In the genomic region with DNA sequence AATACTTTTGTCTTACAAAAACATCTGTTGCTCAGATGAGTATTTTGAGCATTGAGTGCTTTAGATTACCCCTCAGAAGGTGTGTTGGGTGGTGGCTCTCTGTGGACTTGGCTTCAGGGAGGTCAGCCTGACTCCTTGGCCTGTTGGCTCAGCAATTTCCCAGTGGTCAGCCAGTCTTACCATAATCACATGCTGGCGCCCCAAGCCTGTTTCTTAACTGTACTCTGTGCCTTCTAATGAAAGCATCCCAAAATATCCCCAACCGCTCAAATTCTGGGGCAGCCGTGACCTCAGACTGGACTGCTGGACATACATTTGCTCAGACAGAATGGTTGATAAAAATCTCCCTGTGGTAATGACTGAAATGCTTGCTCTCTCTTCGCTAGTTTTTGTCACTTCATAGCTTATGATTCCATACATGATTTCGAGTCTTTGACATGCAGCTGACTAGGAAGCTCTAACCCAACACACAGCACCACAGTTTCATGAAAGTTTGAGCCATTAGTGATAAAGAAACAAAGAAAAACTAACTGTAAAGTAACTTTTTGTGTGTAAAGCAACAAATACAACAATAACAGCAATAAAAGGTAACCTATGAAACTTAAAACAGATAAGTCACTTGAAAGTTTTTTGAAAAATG, we compare ENCODE assay signal across 1 cellular context.
TF ChIP-seq lines count a peak whose summit lies in the region.

No MANE protein-coding gene starts in this region.

TF ChIP-seq in K562, 482 proteins besides CTCF, POLR2A, EP300 and RAD21 (continued from another document):
- TF ChIP-seq ZNF518B (CRISPR knock-in tag; IDR thresholded peaks at IDR 0.05): no peak
- TF ChIP-seq SMARCA4 (IDR thresholded peaks at IDR 0.05): no peak
- no peak for TF ChIP-seq BMI1 (IDR thresholded peaks at IDR 0.05; ENCODE audit: low read length)
- no peak for TF ChIP-seq FUS (optimal IDR thresholded peaks at IDR 0.05; ENCODE audit: low read depth, low read length)
- no peak for TF ChIP-seq TCF7L2 (IDR thresholded peaks at IDR 0.05; ENCODE audit: low read depth, low read length)
- TF ChIP-seq, protein P1, sequence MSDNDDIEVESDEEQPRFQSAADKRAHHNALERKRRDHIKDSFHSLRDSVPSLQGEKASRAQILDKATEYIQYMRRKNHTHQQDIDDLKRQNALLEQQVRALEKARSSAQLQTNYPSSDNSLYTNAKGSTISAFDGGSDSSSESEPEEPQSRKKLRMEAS (CRISPR knock-in tag; IDR thresholded peaks at IDR 0.05): no peak
- no peak for TF ChIP-seq FOXJ3 (CRISPR knock-in tag; IDR thresholded peaks at IDR 0.05)
- TF ChIP-seq C11orf30 (IDR thresholded peaks at IDR 0.05; ENCODE audit: low read depth): 0 out of 2 replicates have a peak, but pooled peaks have one; percentile 10
- no peak for TF ChIP-seq MAFG (tag; conservative IDR thresholded peaks at IDR 0.05)
- TF ChIP-seq, protein P2, sequence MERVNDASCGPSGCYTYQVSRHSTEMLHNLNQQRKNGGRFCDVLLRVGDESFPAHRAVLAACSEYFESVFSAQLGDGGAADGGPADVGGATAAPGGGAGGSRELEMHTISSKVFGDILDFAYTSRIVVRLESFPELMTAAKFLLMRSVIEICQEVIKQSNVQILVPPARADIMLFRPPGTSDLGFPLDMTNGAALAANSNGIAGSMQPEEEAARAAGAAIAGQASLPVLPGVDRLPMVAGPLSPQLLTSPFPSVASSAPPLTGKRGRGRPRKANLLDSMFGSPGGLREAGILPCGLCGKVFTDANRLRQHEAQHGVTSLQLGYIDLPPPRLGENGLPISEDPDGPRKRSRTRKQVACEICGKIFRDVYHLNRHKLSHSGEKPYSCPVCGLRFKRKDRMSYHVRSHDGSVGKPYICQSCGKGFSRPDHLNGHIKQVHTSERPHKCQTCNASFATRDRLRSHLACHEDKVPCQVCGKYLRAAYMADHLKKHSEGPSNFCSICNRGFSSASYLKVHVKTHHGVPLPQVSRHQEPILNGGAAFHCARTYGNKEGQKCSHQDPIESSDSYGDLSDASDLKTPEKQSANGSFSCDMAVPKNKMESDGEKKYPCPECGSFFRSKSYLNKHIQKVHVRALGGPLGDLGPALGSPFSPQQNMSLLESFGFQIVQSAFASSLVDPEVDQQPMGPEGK (CRISPR knock-in tag; IDR thresholded peaks at IDR 0.05; ENCODE audit: borderline replicate concordance): no peak
- TF ChIP-seq DMBX1 (CRISPR knock-in tag; IDR thresholded peaks at IDR 0.05; ENCODE audit: borderline replicate concordance): peak; percentile 47; the same call in 1 of the 2 replicates
- TF ChIP-seq ZNF232 (CRISPR knock-in tag; IDR thresholded peaks at IDR 0.05): no peak
- TF ChIP-seq CBFA2T3 (IDR thresholded peaks at IDR 0.05): 0 out of 2 replicates have a peak, but pooled peaks have one; percentile 17
- peak; percentile 20; the same call in 1 of the 2 replicates for TF ChIP-seq CTBP1 (IDR thresholded peaks at IDR 0.05; ENCODE audit: borderline replicate concordance)
- TF ChIP-seq, protein P3, sequence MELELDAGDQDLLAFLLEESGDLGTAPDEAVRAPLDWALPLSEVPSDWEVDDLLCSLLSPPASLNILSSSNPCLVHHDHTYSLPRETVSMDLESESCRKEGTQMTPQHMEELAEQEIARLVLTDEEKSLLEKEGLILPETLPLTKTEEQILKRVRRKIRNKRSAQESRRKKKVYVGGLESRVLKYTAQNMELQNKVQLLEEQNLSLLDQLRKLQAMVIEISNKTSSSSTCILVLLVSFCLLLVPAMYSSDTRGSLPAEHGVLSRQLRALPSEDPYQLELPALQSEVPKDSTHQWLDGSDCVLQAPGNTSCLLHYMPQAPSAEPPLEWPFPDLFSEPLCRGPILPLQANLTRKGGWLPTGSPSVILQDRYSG (tag; conservative IDR thresholded peaks at IDR 0.05; ENCODE audit: low read depth): no peak
- TF ChIP-seq TBL1XR1 (IDR thresholded peaks at IDR 0.05; ENCODE audit: low read length in 2 of 2): no peak
- no peak for TF ChIP-seq ATF1 (CRISPR knock-in tag; IDR thresholded peaks at IDR 0.05)
- TF ChIP-seq ATF1 (tag; IDR thresholded peaks at IDR 0.05): no peak
- no peak for TF ChIP-seq CUX1 (CRISPR knock-in tag; IDR thresholded peaks at IDR 0.05)
- TF ChIP-seq IRF2 (CRISPR knock-in tag; IDR thresholded peaks at IDR 0.05): no peak
- no peak for TF ChIP-seq RBM15 (IDR thresholded peaks at IDR 0.05; ENCODE audit: insufficient read depth, low read length)
- TF ChIP-seq THRAP3 (IDR thresholded peaks at IDR 0.05; ENCODE audit: borderline replicate concordance): no peak
- TF ChIP-seq SAP30 (IDR thresholded peaks at IDR 0.05; ENCODE audit: borderline replicate concordance, insufficient read depth, low read depth, low read length, poor library complexity, severe bottlenecking): no peak
- no peak for TF ChIP-seq COPS2 (conservative IDR thresholded peaks at IDR 0.05)
- no peak for TF ChIP-seq STAG1 (CRISPR knock-in tag; IDR thresholded peaks at IDR 0.05; ENCODE audit: borderline replicate concordance)
- no peak for TF ChIP-seq ZNF75A (CRISPR knock-in tag; IDR thresholded peaks at IDR 0.05)
- no peak for TF ChIP-seq ZNF696 (CRISPR knock-in tag; conservative IDR thresholded peaks at IDR 0.05)
- TF ChIP-seq, protein P4, sequence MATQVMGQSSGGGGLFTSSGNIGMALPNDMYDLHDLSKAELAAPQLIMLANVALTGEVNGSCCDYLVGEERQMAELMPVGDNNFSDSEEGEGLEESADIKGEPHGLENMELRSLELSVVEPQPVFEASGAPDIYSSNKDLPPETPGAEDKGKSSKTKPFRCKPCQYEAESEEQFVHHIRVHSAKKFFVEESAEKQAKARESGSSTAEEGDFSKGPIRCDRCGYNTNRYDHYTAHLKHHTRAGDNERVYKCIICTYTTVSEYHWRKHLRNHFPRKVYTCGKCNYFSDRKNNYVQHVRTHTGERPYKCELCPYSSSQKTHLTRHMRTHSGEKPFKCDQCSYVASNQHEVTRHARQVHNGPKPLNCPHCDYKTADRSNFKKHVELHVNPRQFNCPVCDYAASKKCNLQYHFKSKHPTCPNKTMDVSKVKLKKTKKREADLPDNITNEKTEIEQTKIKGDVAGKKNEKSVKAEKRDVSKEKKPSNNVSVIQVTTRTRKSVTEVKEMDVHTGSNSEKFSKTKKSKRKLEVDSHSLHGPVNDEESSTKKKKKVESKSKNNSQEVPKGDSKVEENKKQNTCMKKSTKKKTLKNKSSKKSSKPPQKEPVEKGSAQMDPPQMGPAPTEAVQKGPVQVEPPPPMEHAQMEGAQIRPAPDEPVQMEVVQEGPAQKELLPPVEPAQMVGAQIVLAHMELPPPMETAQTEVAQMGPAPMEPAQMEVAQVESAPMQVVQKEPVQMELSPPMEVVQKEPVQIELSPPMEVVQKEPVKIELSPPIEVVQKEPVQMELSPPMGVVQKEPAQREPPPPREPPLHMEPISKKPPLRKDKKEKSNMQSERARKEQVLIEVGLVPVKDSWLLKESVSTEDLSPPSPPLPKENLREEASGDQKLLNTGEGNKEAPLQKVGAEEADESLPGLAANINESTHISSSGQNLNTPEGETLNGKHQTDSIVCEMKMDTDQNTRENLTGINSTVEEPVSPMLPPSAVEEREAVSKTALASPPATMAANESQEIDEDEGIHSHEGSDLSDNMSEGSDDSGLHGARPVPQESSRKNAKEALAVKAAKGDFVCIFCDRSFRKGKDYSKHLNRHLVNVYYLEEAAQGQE (CRISPR knock-in tag; IDR thresholded peaks at IDR 0.05; ENCODE audit: low read depth): no peak
- no peak for TF ChIP-seq MCM7 (IDR thresholded peaks at IDR 0.05)
- no peak for TF ChIP-seq PPARD (CRISPR knock-in tag; IDR thresholded peaks at IDR 0.05)
- no peak for TF ChIP-seq DNMT1 (IDR thresholded peaks at IDR 0.05)
TF ChIP-seq in K562: peak in this region for 9.
